ENCODE assay signal across 21 cellular contexts in genomic region chr12:38934078-38934584, GRCh38.
"Had no signal": no experiment of that assay in that cellular context is flagged by ENCODE, and none has a peak within 500 bp of the region (broad histone marks: within the 10 kb centered on the region; RNA-seq: fewer than 3 reads in every experiment).

No MANE protein-coding gene starts in this region.

- H3K27me3 ChIP-seq: adrenal gland had no signal

- H3K4me1 ChIP-seq: adrenal gland had no signal

- H3K27ac ChIP-seq: adrenal gland, SK-N-MC, VCaP had no signal

- H3K4me3 ChIP-seq: adrenal gland, SK-N-MC had no signal

- H3K36me3 ChIP-seq: adrenal gland had no signal

- H3K9me3 ChIP-seq: adrenal gland had no signal

- ATAC-seq: activated CD4-positive, alpha-beta T cell treated with anti-CD3 and anti-CD28 coated beads for 36 hours; activated CD8-positive, alpha-beta T cell treated with anti-CD3 and anti-CD28 coated beads for 36 hours; activated T-cell treated with anti-CD3 and anti-CD28 coated beads, Interleukin-2, amount 50 U/mL, for 72 hours; Panc1; Right ventricle myocardium inferior; T-cell had no signal

- DNase-seq: activated CD4-positive, alpha-beta T cell treated with anti-CD3 and anti-CD28 coated beads for 36 hours; activated CD8-positive, alpha-beta memory T cell treated with anti-CD3 and anti-CD28 coated beads, Interleukin-2, amount 50 U/mL, for 4 hours; activated CD8-positive, alpha-beta T cell treated with anti-CD3 and anti-CD28 coated beads for 36 hours; activated naive CD4-positive, alpha-beta T cell treated with anti-CD3 and anti-CD28 coated beads, Interleukin-2, amount 50 U/mL, for 16 hours; activated naive CD8-positive, alpha-beta T cell treated with anti-CD3 and anti-CD28 coated beads, Interleukin-2, amount 10 ng/mL, durations not matched to agents 7 days and 5 days; activated T-cell treated with anti-CD3 and anti-CD28 coated beads, Interleukin-2, amount 50 U/mL, for 72 hours; adrenal gland; anterior cingulate cortex; cerebellar nuclear complex; NCI-H1105 treated with DMSO at 0.1 percent for 48 hours; NCI-H1436 treated with DMSO at 0.1 percent for 48 hours; NCI-H187 treated with DMSO at 0.1 percent for 48 hours; NCI-H2081 treated with DMSO at 0.1 percent for 48 hours; NCI-H446; NCI-H524; RPMI8226; T-cell had no signal
